Comparison of ENCODE assay signal across 1 cellular context in genomic region chr10:68526634-68527132, GRCh38.
TF ChIP-seq lines count a peak whose summit lies in the region.

No MANE protein-coding gene starts in this region.

TF ChIP-seq in GM12878, 131 proteins besides CTCF, POLR2A, EP300 and RAD21:
- TF ChIP-seq CBFB (IDR thresholded peaks at IDR 0.05; ENCODE audit: low read depth): no peak
